Comparison of ENCODE assay signal across 10 cellular contexts in the genomic region with DNA sequence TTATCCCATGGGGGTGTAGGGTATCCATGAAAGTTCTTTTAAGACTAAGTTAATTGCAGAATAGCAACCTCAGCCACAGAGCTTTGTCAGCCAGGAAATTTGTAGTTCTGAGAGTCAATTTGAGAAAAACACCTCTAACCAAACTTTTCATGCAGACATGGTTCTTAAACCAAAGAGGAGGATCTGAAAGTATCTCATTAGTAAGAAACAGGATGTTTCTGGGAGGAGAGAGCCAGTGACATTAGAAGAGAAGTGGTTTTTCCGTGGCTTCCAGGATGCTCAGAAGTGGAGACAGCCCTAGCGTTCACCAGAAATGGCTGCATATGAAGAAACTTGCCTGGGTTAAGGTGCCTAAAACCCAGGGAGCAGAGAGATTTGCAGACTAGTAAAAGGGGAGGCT. TPM values are rescaled to one million over a fixed set of nuclear protein-coding genes. Genes with fewer than 3 reads are reported as not detected.
DNase-seq lines count a peak whose midpoint lies in the region; ATAC-seq and TF ChIP-seq lines count a peak whose summit lies in the region.
"Had no signal": no experiment of that assay in that cellular context is flagged by ENCODE, and none has a peak within 500 bp of the region (broad histone marks: within the 10 kb centered on the region; RNA-seq: fewer than 3 reads in every experiment).

No MANE protein-coding gene starts in this region.

- H3T11ph ChIP-seq in H9 (ENCODE audit: low read length) = no peak overlapping the region

- H2AFZ ChIP-seq in H9 (ENCODE audit: low read length) = no peak overlapping the region

- WGBS in H9 (ENCODE audit: extremely low coverage, insufficient read length, low lambda C conversion rate) = no CpG with 5 or more reads among the region's 2 CpGs

- no peaks in the 10 kb centered on the region for H3K9me3 Mint-ChIP-seq in CD8-positive, alpha-beta memory T cell
- H3K9me3 Mint-ChIP-seq in activated T-helper 1 cell treated with anti-CD3 and anti-CD28 coated beads, Interleukin-12 subunit alpha, Interleukin-12 subunit beta, Interleukin-2, Interleukin-4 antibody, amounts not matched to agents 30 ng/mL and 10 ng/mL and 1 ng/mL, durations not matched to agents 14 hours and 24 hours and 36 hours = peaks cover 4% of the 10 kb centered on the region
- no peaks in the 10 kb centered on the region for H3K9me3 Mint-ChIP-seq in H9
- H3K9me3 Mint-ChIP-seq in osteocyte (ENCODE audit: unreplicated experiment) = no peaks in the 10 kb centered on the region

- H3K4me1 ChIP-seq in CD8-positive, alpha-beta memory T cell (ENCODE audit: insufficient read depth, low read length) = peaks cover 59% of the 10 kb centered on the region
- peaks cover 15% of the 10 kb centered on the region; the same call in 1 of the 2 replicates for H3K4me1 ChIP-seq in H9 (ENCODE audit: insufficient read depth, low read length)
- H3K4me1 ChIP-seq: psoas muscle had no signal

- H4K91ac ChIP-seq in H9 (ENCODE audit: insufficient read length, low read depth, low read length) = no peak overlapping the region

- H2BK20ac ChIP-seq in H9 (ENCODE audit: low read depth, low read length, poor library complexity, severe bottlenecking) = no peak overlapping the region

- H2BK5ac ChIP-seq in H9 (ENCODE audit: insufficient read length, low read length) = no peak overlapping the region

- H3K79me1 ChIP-seq in H9 (ENCODE audit: insufficient read depth, low read depth, low read length, poor library complexity, severe bottlenecking) = peaks cover 2% of the 10 kb centered on the region

- no peak overlapping the region for H2BK120ac ChIP-seq in H9 (ENCODE audit: low read depth, low read length, poor library complexity, severe bottlenecking)

- H3K18ac ChIP-seq in H9 (ENCODE audit: insufficient read length, low read depth, low read length) = no peak overlapping the region

- H3K9me3 ChIP-seq in CD8-positive, alpha-beta memory T cell (ENCODE audit: low read length) = no peaks in the 10 kb centered on the region
- H3K9me3 ChIP-seq in H9 (ENCODE audit: control insufficient read depth, low read depth, low read length) = no peaks in the 10 kb centered on the region
- H3K9me3 ChIP-seq: psoas muscle had no signal

- no peaks in the 10 kb centered on the region for H3K36me3 ChIP-seq in CD8-positive, alpha-beta memory T cell (ENCODE audit: insufficient read depth, low read length)

- no peak overlapping the region for H2BK12ac ChIP-seq in H9 (ENCODE audit: insufficient read length, low read depth, low read length)

- H3K23me2 ChIP-seq in H9 (ENCODE audit: insufficient read length, low read depth, low read length, poor library complexity, severe bottlenecking) = peaks cover 2% of the 10 kb centered on the region

- no peak overlapping the region for H3K27ac ChIP-seq in CD8-positive, alpha-beta memory T cell (ENCODE audit: low read depth, low read length)
- no peak overlapping the region for H3K27ac ChIP-seq in H9 (ENCODE audit: insufficient read length, low read depth, low read length)
- H3K27ac ChIP-seq: psoas muscle had no signal

- intact Hi-C loops in activated T-helper 1 cell treated with anti-CD3 and anti-CD28 coated beads, Interleukin-12 subunit alpha, Interleukin-12 subunit beta, Interleukin-2, Interleukin-4 antibody, amounts not matched to agents 30 ng/mL and 10 ng/mL and 1 ng/mL, durations not matched to agents 14 hours and 24 hours and 36 hours (cut with micrococcal nuclease) = loop anchor here (1.0 to 10.0 kb wide), 8 partner anchors 9 to 1403 kb away; a partner anchor contains a TSS

- DNase-seq in CD8-positive, alpha-beta memory T cell = no peak
- DNase-seq in activated T-helper 1 cell treated with anti-CD3 and anti-CD28 coated beads, Interleukin-12 subunit alpha, Interleukin-12 subunit beta, Interleukin-2, Interleukin-4 antibody, amounts not matched to agents 30 ng/mL and 10 ng/mL and 1 ng/mL, durations not matched to agents 14 hours and 24 hours and 36 hours (ENCODE audit: low spot score) = no peak
- DNase-seq in H9 (no peak), osteocyte (ENCODE audit: extremely low spot score, unreplicated experiment) (no peak), NCI-H2227 (lab: John Stamatoyannopoulos, UW; ENCODE audit: unreplicated experiment) (no peak), middle frontal gyrus (ENCODE audit: extremely low spot score, low spot score) (no peak)
- DNase-seq: IMR-90, psoas muscle had no signal

- no peak overlapping the region for H2AK5ac ChIP-seq in H9 (ENCODE audit: insufficient read length, low read length)

- no peak overlapping the region for H3K23ac ChIP-seq in H9 (ENCODE audit: insufficient read length, low read depth, low read length)

- H3K4me3 ChIP-seq in CD8-positive, alpha-beta memory T cell (ENCODE audit: low read length) = no peak overlapping the region
- H3K4me3 ChIP-seq: psoas muscle had no signal

- H3K14ac ChIP-seq in H9 (ENCODE audit: insufficient read depth, low read length) = no peak overlapping the region

- no peaks in the 10 kb centered on the region for H3K27me3 ChIP-seq in CD8-positive, alpha-beta memory T cell (ENCODE audit: insufficient read depth, low read length, poor library complexity, severe bottlenecking)
- H3K27me3 ChIP-seq in H9 (ENCODE audit: insufficient read depth, low read length) = no peaks in the 10 kb centered on the region

- H4K5ac ChIP-seq in H9 (ENCODE audit: insufficient read length, low read depth, low read length) = no peak overlapping the region

- H3K4me1 Mint-ChIP-seq in CD8-positive, alpha-beta memory T cell = peaks cover 3 to 9% (median 8%) of the 10 kb centered on the region in 3 donors
- H3K4me1 Mint-ChIP-seq in activated T-helper 1 cell treated with anti-CD3 and anti-CD28 coated beads, Interleukin-12 subunit alpha, Interleukin-12 subunit beta, Interleukin-2, Interleukin-4 antibody, amounts not matched to agents 30 ng/mL and 10 ng/mL and 1 ng/mL, durations not matched to agents 14 hours and 24 hours and 36 hours (ENCODE audit: low read depth) = peaks cover 5% of the 10 kb centered on the region
- H3K4me1 Mint-ChIP-seq in H9 (peaks cover 32 to 38% of the 10 kb centered on the region in 2 experiments), osteocyte (ENCODE audit: unreplicated experiment) (peaks cover 7% of the 10 kb centered on the region)

- no peaks in the 10 kb centered on the region for H3K79me2 ChIP-seq in H9 (ENCODE audit: insufficient read depth, low read length)

- no peak overlapping the region for H2BK15ac ChIP-seq in H9 (ENCODE audit: low read depth, low read length)

- no peak overlapping the region for H3K4ac ChIP-seq in H9 (ENCODE audit: low read depth, low read length)

- ATAC-seq in GM19035 (IDR thresholded peaks at IDR 0.05; ENCODE audit: unreplicated experiment) (peak; percentile 42), HG03196 (IDR thresholded peaks at IDR 0.05; ENCODE audit: unreplicated experiment) (peak; percentile 70)
- ATAC-seq: psoas muscle had no signal

- peak overlapping the region in 7 of 8 donors; percentile 54 to 87 (median 72) for H3K27ac Mint-ChIP-seq in CD8-positive, alpha-beta memory T cell
- peak overlapping the region; percentile 78 for H3K27ac Mint-ChIP-seq in activated T-helper 1 cell treated with anti-CD3 and anti-CD28 coated beads, Interleukin-12 subunit alpha, Interleukin-12 subunit beta, Interleukin-2, Interleukin-4 antibody, amounts not matched to agents 30 ng/mL and 10 ng/mL and 1 ng/mL, durations not matched to agents 14 hours and 24 hours and 36 hours
- H3K27ac Mint-ChIP-seq in H9 (no peak overlapping the region), osteocyte (ENCODE audit: unreplicated experiment) (no peak overlapping the region)

- peaks cover 3 to 14% of the 10 kb centered on the region in 2 donors for H3K27me3 Mint-ChIP-seq in CD8-positive, alpha-beta memory T cell
- peaks cover 36% of the 10 kb centered on the region for H3K27me3 Mint-ChIP-seq in activated T-helper 1 cell treated with anti-CD3 and anti-CD28 coated beads, Interleukin-12 subunit alpha, Interleukin-12 subunit beta, Interleukin-2, Interleukin-4 antibody, amounts not matched to agents 30 ng/mL and 10 ng/mL and 1 ng/mL, durations not matched to agents 14 hours and 24 hours and 36 hours (ENCODE audit: insufficient read depth)
- H3K27me3 Mint-ChIP-seq in H9 (ENCODE audit: low read depth) = peaks cover under 1% of the 10 kb centered on the region
- H3K27me3 Mint-ChIP-seq in osteocyte (ENCODE audit: unreplicated experiment) = peaks cover 56% of the 10 kb centered on the region

- no peak overlapping the region for H4K8ac ChIP-seq in H9 (replicated peaks; ENCODE audit: insufficient read length, low read depth, low read length)

- peak overlapping the region; percentile 25 to 70 (median 47) for H3K4me3 Mint-ChIP-seq in CD8-positive, alpha-beta memory T cell
- H3K4me3 Mint-ChIP-seq in activated T-helper 1 cell treated with anti-CD3 and anti-CD28 coated beads, Interleukin-12 subunit alpha, Interleukin-12 subunit beta, Interleukin-2, Interleukin-4 antibody, amounts not matched to agents 30 ng/mL and 10 ng/mL and 1 ng/mL, durations not matched to agents 14 hours and 24 hours and 36 hours = peak overlapping the region; percentile 54
- H3K4me3 Mint-ChIP-seq in H9 (no peak overlapping the region), osteocyte (ENCODE audit: unreplicated experiment) (no peak overlapping the region)

- H3K4me2 ChIP-seq in H9 (ENCODE audit: insufficient read depth, insufficient read length, low read length) = no peak overlapping the region

- TF ChIP-seq CTCF in H9 (conservative IDR thresholded peaks at IDR 0.05) (no peak), osteocyte (IDR thresholded peaks at IDR 0.05) (no peak)

- H3K56ac ChIP-seq in H9 (ENCODE audit: insufficient read length, low read depth, low read length) = no peak overlapping the region

- H3K36me3 Mint-ChIP-seq in CD8-positive, alpha-beta memory T cell = no peaks in the 10 kb centered on the region
- H3K36me3 Mint-ChIP-seq in activated T-helper 1 cell treated with anti-CD3 and anti-CD28 coated beads, Interleukin-12 subunit alpha, Interleukin-12 subunit beta, Interleukin-2, Interleukin-4 antibody, amounts not matched to agents 30 ng/mL and 10 ng/mL and 1 ng/mL, durations not matched to agents 14 hours and 24 hours and 36 hours (ENCODE audit: low read depth) = peaks cover 2% of the 10 kb centered on the region
- no peaks in the 10 kb centered on the region; a peak in 1 of 7 replicates for H3K36me3 Mint-ChIP-seq in H9 (ENCODE audit: insufficient read depth in 1 of 3, low read depth in 3 of 3)
- no peaks in the 10 kb centered on the region for H3K36me3 Mint-ChIP-seq in osteocyte (ENCODE audit: unreplicated experiment)

- H3K9ac ChIP-seq in H9 (ENCODE audit: extremely low read depth, insufficient read length, low read length) = no peak overlapping the region

- CTCF ChIA-PET in CD8-positive, alpha-beta memory T cell (lab: Charles Lee) = no interaction called here

- POLR2A ChIA-PET in CD8-positive, alpha-beta memory T cell (lab: Charles Lee) = no interaction called here

- H4K20me1 ChIP-seq in H9 (ENCODE audit: control insufficient read depth, insufficient read depth, insufficient read length) = no peaks in the 10 kb centered on the region

RNA-seq across cellular contexts. Expression of a gene that starts 7.9 kb away (rescaled TPM):
- total RNA-seq in CD8-positive, alpha-beta memory T cell = 1 to 10 TPM; 2.5 TPM
- polyA plus RNA-seq in CD8-positive, alpha-beta memory T cell = 0.86 TPM
- total RNA-seq in activated T-helper 1 cell treated with anti-CD3 and anti-CD28 coated beads, Interleukin-12 subunit alpha, Interleukin-12 subunit beta, Interleukin-2, Interleukin-4 antibody, amounts not matched to agents 30 ng/mL and 10 ng/mL and 1 ng/mL, durations not matched to agents 14 hours and 24 hours and 36 hours = 1.7 and 2.0 TPM in 2 replicates
- total RNA-seq in H9 (2021) (16.9 and 17.0 TPM in 2 replicates), osteocyte (0.56 and 0.65 TPM in 2 replicates)

Comparison
In these comparisons a context has a peak if more than half of its experiments do, and no peak if none do; other contexts are left out.
1. H3K27ac Mint-ChIP-seq: peak in CD8-positive, alpha-beta memory T cell (7 of 8) and activated T-helper 1 cell treated with anti-CD3 and anti-CD28 coated beads, Interleukin-12 subunit alpha, Interleukin-12 subunit beta, Interleukin-2, Interleukin-4 antibody, amounts not matched to agents 30 ng/mL and 10 ng/mL and 1 ng/mL, durations not matched to agents 14 hours and 24 hours and 36 hours (single experiment); none in H9 (0 of 3) and osteocyte (single experiment).
2. H3K4me3 Mint-ChIP-seq: peak in CD8-positive, alpha-beta memory T cell (7 of 7) and activated T-helper 1 cell treated with anti-CD3 and anti-CD28 coated beads, Interleukin-12 subunit alpha, Interleukin-12 subunit beta, Interleukin-2, Interleukin-4 antibody, amounts not matched to agents 30 ng/mL and 10 ng/mL and 1 ng/mL, durations not matched to agents 14 hours and 24 hours and 36 hours (single experiment); none in H9 (0 of 2) and osteocyte (single experiment).